1 cellular context compared by ENCODE assay signal in the genomic region with DNA sequence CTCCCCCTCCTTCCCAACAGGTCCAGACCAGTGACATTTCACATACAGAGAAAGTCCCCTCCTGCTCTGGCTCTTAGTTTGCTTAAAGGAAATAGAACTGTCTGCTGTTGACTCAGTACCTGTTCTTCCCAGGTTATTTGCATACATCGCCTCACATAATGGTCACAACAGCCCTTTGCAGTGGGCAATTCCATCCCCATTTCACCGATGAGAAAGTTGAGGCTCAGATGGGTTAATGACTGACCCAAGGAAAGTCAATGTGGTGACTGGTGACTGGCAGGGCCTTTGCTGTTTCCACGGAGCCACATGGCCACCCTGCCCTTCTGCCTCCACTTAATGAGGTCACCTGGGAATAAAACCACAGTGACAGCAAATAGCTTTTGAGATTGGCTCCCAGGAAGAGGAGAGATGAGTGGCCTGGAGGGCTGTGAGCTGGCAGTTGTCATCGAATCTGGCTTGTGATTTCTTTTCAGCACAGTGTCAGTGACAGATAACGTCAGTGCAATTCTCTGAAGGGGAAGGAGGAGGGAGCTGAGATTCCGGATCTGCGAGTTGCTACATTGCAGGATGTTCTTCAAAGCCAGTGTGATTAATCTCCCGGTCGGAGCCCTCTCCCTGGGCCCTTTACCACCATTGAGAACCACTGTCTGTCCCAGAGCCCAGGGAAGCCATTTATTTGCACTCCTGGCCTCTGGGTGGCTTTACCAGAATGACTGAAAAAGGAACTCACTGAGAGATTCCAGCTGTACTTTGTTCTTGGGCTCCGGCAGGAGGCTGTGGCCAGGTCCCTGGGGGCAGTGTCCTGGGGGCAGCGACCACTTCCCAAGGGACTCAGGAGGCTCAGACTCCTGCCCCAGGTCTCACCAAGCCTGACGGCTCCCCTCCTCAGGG.
TF ChIP-seq lines count a peak whose summit lies in the region.

No MANE protein-coding gene starts in this region.

TF ChIP-seq in GM12878, 131 proteins besides CTCF, POLR2A, EP300 and RAD21 (continued from another document):
- TF ChIP-seq, protein P1, sequence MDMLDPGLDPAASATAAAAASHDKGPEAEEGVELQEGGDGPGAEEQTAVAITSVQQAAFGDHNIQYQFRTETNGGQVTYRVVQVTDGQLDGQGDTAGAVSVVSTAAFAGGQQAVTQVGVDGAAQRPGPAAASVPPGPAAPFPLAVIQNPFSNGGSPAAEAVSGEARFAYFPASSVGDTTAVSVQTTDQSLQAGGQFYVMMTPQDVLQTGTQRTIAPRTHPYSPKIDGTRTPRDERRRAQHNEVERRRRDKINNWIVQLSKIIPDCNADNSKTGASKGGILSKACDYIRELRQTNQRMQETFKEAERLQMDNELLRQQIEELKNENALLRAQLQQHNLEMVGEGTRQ (IDR thresholded peaks at IDR 0.05; ENCODE audit: borderline replicate concordance, low read depth, low read length): no peak
- no peak for TF ChIP-seq SMAD5 (IDR thresholded peaks at IDR 0.05; ENCODE audit: low read depth)
- TF ChIP-seq, protein P2, sequence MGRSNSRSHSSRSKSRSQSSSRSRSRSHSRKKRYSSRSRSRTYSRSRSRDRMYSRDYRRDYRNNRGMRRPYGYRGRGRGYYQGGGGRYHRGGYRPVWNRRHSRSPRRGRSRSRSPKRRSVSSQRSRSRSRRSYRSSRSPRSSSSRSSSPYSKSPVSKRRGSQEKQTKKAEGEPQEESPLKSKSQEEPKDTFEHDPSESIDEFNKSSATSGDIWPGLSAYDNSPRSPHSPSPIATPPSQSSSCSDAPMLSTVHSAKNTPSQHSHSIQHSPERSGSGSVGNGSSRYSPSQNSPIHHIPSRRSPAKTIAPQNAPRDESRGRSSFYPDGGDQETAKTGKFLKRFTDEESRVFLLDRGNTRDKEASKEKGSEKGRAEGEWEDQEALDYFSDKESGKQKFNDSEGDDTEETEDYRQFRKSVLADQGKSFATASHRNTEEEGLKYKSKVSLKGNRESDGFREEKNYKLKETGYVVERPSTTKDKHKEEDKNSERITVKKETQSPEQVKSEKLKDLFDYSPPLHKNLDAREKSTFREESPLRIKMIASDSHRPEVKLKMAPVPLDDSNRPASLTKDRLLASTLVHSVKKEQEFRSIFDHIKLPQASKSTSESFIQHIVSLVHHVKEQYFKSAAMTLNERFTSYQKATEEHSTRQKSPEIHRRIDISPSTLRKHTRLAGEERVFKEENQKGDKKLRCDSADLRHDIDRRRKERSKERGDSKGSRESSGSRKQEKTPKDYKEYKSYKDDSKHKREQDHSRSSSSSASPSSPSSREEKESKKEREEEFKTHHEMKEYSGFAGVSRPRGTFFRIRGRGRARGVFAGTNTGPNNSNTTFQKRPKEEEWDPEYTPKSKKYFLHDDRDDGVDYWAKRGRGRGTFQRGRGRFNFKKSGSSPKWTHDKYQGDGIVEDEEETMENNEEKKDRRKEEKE (IDR thresholded peaks at IDR 0.05): no peak
- no peak for TF ChIP-seq NR2C1 (IDR thresholded peaks at IDR 0.05)
- TF ChIP-seq, protein P3, sequence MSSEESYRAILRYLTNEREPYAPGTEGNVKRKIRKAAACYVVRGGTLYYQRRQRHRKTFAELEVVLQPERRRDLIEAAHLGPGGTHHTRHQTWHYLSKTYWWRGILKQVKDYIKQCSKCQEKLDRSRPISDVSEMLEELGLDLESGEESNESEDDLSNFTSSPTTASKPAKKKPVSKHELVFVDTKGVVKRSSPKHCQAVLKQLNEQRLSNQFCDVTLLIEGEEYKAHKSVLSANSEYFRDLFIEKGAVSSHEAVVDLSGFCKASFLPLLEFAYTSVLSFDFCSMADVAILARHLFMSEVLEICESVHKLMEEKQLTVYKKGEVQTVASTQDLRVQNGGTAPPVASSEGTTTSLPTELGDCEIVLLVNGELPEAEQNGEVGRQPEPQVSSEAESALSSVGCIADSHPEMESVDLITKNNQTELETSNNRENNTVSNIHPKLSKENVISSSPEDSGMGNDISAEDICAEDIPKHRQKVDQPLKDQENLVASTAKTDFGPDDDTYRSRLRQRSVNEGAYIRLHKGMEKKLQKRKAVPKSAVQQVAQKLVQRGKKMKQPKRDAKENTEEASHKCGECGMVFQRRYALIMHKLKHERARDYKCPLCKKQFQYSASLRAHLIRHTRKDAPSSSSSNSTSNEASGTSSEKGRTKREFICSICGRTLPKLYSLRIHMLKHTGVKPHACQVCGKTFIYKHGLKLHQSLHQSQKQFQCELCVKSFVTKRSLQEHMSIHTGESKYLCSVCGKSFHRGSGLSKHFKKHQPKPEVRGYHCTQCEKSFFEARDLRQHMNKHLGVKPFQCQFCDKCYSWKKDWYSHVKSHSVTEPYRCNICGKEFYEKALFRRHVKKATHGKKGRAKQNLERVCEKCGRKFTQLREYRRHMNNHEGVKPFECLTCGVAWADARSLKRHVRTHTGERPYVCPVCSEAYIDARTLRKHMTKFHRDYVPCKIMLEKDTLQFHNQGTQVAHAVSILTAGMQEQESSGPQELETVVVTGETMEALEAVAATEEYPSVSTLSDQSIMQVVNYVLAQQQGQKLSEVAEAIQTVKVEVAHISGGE (CRISPR knock-in tag; IDR thresholded peaks at IDR 0.05): no peak
- TF ChIP-seq TCF3 (IDR thresholded peaks at IDR 0.05; ENCODE audit: borderline replicate concordance, insufficient read depth, low read depth, low read length): no peak
- TF ChIP-seq EZH2 (IDR thresholded peaks at IDR 0.05; ENCODE audit: borderline replicate concordance, control insufficient read depth, low read depth, low read length): no peak
- TF ChIP-seq, protein P4, sequence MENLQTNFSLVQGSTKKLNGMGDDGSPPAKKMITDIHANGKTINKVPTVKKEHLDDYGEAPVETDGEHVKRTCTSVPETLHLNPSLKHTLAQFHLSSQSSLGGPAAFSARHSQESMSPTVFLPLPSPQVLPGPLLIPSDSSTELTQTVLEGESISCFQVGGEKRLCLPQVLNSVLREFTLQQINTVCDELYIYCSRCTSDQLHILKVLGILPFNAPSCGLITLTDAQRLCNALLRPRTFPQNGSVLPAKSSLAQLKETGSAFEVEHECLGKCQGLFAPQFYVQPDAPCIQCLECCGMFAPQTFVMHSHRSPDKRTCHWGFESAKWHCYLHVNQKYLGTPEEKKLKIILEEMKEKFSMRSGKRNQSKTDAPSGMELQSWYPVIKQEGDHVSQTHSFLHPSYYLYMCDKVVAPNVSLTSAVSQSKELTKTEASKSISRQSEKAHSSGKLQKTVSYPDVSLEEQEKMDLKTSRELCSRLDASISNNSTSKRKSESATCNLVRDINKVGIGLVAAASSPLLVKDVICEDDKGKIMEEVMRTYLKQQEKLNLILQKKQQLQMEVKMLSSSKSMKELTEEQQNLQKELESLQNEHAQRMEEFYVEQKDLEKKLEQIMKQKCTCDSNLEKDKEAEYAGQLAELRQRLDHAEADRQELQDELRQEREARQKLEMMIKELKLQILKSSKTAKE (IDR thresholded peaks at IDR 0.05; ENCODE audit: low read depth, poor library complexity, severe bottlenecking): peak; percentile 85
- TF ChIP-seq, protein P5, sequence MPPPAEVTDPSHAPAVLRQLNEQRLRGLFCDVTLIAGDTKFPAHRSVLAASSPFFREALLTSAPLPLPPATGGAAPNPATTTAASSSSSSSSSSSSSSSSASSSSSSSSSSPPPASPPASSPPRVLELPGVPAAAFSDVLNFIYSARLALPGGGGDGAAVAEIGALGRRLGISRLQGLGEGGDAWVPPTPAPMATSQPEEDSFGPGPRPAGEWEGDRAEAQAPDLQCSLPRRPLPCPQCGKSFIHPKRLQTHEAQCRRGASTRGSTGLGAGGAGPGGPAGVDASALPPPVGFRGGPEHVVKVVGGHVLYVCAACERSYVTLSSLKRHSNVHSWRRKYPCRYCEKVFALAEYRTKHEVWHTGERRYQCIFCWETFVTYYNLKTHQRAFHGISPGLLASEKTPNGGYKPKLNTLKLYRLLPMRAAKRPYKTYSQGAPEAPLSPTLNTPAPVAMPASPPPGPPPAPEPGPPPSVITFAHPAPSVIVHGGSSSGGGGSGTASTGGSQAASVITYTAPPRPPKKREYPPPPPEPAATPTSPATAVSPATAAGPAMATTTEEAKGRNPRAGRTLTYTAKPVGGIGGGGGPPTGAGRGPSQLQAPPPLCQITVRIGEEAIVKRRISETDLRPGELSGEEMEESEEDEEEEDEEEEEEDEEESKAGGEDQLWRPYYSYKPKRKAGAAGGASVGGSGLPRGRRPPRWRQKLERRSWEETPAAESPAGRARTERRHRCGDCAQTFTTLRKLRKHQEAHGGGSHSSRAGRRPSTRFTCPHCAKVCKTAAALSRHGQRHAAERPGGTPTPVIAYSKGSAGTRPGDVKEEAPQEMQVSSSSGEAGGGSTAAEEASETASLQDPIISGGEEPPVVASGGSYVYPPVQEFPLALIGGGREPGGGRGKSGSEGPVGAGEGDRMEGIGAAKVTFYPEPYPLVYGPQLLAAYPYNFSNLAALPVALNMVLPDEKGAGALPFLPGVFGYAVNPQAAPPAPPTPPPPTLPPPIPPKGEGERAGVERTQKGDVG (CRISPR knock-in tag; IDR thresholded peaks at IDR 0.05): no peak
